ENCODE assay signal across 1 cellular context in the genomic region with DNA sequence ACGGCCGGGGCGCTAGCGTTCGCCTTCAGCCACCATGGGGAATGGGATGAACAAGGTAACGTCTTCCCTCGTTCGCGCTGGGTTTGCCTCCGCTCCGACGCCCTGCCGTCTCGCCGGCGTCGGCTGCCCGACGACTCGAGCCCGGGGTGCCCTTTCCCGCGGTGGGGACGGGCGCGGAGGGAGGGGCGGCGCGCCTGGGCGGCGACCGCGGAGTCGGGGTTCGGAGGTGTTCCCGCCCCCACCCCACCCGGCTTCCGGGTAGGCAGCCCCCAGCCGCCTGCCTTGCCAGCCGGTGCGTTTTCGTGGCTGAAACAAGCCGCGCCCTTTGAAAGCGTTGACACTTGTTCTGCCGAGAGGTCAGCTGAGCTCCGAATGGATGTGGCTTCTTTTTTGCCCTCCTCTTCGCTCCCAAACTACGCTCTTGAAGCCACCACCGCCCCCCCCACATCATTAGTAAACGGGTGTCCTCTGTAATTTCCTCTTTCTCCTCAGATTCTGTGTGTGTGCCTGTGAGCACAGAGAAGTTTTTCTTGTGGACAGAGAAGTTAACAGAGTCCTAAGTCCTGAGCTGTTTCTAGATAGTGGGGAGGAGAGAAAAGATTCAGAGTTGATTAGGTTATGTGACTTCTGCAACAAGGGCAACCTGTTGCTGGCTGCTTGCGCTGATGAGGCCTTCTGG.
TF ChIP-seq lines count a peak whose summit lies in the region.

No MANE protein-coding gene starts in this region.

TF ChIP-seq in HepG2, 621 proteins besides CTCF, POLR2A, EP300 and RAD21 (continued from another document and continues in another):
- TF ChIP-seq, protein P1, sequence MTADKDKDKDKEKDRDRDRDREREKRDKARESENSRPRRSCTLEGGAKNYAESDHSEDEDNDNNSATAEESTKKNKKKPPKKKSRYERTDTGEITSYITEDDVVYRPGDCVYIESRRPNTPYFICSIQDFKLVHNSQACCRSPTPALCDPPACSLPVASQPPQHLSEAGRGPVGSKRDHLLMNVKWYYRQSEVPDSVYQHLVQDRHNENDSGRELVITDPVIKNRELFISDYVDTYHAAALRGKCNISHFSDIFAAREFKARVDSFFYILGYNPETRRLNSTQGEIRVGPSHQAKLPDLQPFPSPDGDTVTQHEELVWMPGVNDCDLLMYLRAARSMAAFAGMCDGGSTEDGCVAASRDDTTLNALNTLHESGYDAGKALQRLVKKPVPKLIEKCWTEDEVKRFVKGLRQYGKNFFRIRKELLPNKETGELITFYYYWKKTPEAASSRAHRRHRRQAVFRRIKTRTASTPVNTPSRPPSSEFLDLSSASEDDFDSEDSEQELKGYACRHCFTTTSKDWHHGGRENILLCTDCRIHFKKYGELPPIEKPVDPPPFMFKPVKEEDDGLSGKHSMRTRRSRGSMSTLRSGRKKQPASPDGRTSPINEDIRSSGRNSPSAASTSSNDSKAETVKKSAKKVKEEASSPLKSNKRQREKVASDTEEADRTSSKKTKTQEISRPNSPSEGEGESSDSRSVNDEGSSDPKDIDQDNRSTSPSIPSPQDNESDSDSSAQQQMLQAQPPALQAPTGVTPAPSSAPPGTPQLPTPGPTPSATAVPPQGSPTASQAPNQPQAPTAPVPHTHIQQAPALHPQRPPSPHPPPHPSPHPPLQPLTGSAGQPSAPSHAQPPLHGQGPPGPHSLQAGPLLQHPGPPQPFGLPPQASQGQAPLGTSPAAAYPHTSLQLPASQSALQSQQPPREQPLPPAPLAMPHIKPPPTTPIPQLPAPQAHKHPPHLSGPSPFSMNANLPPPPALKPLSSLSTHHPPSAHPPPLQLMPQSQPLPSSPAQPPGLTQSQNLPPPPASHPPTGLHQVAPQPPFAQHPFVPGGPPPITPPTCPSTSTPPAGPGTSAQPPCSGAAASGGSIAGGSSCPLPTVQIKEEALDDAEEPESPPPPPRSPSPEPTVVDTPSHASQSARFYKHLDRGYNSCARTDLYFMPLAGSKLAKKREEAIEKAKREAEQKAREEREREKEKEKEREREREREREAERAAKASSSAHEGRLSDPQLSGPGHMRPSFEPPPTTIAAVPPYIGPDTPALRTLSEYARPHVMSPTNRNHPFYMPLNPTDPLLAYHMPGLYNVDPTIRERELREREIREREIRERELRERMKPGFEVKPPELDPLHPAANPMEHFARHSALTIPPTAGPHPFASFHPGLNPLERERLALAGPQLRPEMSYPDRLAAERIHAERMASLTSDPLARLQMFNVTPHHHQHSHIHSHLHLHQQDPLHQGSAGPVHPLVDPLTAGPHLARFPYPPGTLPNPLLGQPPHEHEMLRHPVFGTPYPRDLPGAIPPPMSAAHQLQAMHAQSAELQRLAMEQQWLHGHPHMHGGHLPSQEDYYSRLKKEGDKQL (CRISPR knock-in tag; IDR thresholded peaks at IDR 0.05; ENCODE audit: low read depth): no peak
- TF ChIP-seq, protein P2, sequence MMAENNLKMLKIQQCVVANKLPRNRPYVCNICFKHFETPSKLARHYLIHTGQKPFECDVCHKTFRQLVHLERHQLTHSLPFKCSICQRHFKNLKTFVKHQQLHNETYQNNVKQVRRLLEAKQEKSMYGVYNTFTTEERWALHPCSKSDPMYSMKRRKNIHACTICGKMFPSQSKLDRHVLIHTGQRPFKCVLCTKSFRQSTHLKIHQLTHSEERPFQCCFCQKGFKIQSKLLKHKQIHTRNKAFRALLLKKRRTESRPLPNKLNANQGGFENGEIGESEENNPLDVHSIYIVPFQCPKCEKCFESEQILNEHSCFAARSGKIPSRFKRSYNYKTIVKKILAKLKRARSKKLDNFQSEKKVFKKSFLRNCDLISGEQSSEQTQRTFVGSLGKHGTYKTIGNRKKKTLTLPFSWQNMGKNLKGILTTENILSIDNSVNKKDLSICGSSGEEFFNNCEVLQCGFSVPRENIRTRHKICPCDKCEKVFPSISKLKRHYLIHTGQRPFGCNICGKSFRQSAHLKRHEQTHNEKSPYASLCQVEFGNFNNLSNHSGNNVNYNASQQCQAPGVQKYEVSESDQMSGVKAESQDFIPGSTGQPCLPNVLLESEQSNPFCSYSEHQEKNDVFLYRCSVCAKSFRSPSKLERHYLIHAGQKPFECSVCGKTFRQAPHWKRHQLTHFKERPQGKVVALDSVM (CRISPR knock-in tag; IDR thresholded peaks at IDR 0.05): no peak
- TF ChIP-seq SIN3A (IDR thresholded peaks at IDR 0.05; ENCODE audit: borderline replicate concordance, low read depth, low read length): peak; percentile 74; the same call in 1 of the 2 replicates
- no peak for TF ChIP-seq ATF1 (CRISPR knock-in tag; IDR thresholded peaks at IDR 0.05)
- TF ChIP-seq ZNF335 (CRISPR knock-in tag; IDR thresholded peaks at IDR 0.05): no peak
- TF ChIP-seq, protein P3, sequence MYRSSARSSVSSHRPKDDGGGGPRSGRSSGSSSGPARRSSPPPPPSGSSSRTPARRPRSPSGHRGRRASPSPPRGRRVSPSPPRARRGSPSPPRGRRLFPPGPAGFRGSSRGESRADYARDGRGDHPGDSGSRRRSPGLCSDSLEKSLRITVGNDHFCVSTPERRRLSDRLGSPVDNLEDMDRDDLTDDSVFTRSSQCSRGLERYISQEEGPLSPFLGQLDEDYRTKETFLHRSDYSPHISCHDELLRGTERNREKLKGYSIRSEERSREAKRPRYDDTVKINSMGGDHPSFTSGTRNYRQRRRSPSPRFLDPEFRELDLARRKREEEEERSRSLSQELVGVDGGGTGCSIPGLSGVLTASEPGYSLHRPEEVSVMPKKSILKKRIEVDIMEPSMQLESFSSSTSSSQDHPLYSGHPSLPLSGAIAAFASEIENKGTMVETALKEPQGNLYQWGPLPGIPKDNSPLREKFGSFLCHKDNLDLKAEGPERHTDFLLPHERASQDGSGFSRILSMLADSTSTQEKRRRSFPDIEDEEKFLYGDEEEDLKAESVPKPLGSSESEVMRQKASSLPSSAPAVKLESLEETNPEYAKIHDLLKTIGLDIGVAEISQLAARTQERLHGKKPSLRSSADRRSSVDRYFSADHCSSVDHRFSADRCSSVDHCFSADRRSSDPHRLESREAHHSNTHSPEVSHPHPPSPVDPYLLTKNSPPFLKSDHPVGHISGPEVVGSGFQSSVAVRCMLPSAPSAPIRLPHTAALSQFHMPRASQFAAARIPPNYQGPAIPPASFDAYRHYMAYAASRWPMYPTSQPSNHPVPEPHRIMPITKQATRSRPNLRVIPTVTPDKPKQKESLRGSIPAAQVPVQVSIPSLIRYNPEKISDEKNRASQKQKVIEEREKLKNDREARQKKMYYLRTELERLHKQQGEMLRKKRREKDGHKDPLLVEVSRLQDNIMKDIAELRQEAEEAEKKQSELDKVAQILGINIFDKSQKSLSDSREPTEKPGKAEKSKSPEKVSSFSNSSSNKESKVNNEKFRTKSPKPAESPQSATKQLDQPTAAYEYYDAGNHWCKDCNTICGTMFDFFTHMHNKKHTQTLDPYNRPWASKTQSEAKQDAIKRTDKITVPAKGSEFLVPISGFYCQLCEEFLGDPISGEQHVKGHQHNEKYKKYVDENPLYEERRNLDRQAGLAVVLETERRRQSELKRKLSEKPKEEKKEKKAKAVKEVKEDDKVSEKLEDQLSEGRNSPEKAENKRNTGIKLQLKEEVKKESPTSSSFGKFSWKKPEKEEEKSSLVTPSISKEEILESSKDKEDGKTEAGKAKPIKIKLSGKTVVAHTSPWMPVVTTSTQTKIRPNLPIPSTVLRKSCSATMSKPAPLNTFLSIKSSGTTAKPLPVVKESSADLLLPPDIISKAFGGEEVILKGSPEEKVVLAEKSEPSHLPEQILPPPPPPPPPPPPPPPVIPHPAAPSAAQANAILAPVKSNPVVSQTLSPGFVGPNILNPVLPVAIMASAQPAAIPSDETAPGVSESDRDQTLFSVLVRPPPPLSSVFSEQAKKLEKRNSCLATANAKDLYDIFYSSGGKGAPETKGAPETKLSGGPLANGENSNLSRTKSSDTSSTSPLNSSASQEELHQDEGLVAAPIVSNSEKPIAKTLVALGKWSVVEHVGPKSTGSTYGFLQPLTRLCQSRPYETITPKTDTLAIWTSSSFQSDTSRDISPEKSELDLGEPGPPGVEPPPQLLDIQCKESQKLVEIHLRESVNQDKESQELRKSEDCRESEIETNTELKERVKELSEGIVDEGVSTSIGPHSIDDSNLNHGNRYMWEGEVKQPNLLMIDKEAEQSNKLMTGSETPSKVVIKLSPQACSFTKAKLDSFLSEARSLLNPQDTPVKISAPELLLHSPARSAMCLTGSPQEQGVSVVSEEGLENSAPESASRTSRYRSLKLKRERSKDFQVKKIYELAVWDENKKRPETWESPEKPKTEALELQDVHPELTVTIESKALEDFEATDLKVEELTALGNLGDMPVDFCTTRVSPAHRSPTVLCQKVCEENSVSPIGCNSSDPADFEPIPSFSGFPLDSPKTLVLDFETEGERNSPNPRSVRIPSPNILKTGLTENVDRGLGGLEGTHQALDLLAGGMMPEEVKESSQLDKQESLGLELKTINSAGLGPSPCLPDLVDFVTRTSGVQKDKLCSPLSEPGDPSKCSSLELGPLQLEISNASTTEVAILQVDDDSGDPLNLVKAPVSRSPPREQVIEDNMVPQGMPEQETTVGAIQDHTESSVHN (CRISPR knock-in tag; IDR thresholded peaks at IDR 0.05): peak; percentile 27
- TF ChIP-seq HNRNPUL1 (IDR thresholded peaks at IDR 0.05; ENCODE audit: low read depth, low read length): no peak
- TF ChIP-seq MEIS1 (CRISPR knock-in tag; IDR thresholded peaks at IDR 0.05; ENCODE audit: borderline replicate concordance): no peak
- peak; percentile 76; the same call in 1 of the 2 replicates for TF ChIP-seq CENPT (CRISPR knock-in tag; IDR thresholded peaks at IDR 0.05; ENCODE audit: low read depth)
- TF ChIP-seq, protein P4, sequence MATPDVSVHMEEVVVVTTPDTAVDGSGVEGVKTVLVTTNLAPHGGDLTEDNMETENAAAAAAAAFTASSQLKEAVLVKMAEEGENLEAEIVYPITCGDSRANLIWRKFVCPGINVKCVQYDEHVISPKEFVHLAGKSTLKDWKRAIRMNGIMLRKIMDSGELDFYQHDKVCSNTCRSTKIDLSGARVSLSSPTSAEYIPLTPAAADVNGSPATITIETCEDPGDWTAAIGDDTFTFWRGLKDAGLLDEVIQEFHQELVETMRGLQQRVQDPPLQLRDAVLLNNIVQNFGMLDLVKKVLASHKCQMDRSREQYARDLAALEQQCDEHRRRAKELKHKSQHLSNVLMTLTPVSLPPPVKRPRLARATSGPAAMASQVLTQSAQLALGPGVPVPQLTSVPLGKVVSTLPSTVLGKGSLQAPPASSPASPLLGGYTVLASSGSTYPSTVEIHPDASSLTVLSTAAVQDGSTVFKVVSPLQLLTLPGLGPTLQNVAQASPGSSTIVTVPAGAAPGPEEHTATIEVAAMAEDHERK (CRISPR knock-in tag; IDR thresholded peaks at IDR 0.05; ENCODE audit: low read depth): no peak
- TF ChIP-seq, protein P5, sequence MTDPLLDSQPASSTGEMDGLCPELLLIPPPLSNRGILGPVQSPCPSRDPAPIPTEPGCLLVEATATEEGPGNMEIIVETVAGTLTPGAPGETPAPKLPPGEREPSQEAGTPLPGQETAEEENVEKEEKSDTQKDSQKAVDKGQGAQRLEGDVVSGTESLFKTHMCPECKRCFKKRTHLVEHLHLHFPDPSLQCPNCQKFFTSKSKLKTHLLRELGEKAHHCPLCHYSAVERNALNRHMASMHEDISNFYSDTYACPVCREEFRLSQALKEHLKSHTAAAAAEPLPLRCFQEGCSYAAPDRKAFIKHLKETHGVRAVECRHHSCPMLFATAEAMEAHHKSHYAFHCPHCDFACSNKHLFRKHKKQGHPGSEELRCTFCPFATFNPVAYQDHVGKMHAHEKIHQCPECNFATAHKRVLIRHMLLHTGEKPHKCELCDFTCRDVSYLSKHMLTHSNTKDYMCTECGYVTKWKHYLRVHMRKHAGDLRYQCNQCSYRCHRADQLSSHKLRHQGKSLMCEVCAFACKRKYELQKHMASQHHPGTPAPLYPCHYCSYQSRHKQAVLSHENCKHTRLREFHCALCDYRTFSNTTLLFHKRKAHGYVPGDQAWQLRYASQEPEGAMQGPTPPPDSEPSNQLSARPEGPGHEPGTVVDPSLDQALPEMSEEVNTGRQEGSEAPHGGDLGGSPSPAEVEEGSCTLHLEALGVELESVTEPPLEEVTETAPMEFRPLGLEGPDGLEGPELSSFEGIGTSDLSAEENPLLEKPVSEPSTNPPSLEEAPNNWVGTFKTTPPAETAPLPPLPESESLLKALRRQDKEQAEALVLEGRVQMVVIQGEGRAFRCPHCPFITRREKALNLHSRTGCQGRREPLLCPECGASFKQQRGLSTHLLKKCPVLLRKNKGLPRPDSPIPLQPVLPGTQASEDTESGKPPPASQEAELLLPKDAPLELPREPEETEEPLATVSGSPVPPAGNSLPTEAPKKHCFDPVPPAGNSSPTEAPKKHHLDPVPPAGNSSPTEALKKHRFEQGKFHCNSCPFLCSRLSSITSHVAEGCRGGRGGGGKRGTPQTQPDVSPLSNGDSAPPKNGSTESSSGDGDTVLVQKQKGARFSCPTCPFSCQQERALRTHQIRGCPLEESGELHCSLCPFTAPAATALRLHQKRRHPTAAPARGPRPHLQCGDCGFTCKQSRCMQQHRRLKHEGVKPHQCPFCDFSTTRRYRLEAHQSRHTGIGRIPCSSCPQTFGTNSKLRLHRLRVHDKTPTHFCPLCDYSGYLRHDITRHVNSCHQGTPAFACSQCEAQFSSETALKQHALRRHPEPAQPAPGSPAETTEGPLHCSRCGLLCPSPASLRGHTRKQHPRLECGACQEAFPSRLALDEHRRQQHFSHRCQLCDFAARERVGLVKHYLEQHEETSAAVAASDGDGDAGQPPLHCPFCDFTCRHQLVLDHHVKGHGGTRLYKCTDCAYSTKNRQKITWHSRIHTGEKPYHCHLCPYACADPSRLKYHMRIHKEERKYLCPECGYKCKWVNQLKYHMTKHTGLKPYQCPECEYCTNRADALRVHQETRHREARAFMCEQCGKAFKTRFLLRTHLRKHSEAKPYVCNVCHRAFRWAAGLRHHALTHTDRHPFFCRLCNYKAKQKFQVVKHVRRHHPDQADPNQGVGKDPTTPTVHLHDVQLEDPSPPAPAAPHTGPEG (CRISPR knock-in tag; IDR thresholded peaks at IDR 0.05): no peak
- TF ChIP-seq, protein P6, sequence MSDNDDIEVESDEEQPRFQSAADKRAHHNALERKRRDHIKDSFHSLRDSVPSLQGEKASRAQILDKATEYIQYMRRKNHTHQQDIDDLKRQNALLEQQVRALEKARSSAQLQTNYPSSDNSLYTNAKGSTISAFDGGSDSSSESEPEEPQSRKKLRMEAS (IDR thresholded peaks at IDR 0.05): peak; percentile 86
- peak; percentile 35; the same call in 1 of the 2 replicates for TF ChIP-seq SRY (CRISPR knock-in tag; IDR thresholded peaks at IDR 0.05)
- TF ChIP-seq, protein P7, sequence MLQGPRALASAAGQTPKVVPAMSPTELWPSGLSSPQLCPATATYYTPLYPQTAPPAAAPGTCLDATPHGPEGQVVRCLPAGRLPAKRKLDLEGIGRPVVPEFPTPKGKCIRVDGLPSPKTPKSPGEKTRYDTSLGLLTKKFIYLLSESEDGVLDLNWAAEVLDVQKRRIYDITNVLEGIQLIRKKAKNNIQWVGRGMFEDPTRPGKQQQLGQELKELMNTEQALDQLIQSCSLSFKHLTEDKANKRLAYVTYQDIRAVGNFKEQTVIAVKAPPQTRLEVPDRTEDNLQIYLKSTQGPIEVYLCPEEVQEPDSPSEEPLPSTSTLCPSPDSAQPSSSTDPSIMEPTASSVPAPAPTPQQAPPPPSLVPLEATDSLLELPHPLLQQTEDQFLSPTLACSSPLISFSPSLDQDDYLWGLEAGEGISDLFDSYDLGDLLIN (CRISPR knock-in tag; IDR thresholded peaks at IDR 0.05; ENCODE audit: borderline replicate concordance): no peak
- no peak for TF ChIP-seq AGO1 (IDR thresholded peaks at IDR 0.05; ENCODE audit: low read depth, low read length, poor library complexity, severe bottlenecking)
- TF ChIP-seq, protein P8, sequence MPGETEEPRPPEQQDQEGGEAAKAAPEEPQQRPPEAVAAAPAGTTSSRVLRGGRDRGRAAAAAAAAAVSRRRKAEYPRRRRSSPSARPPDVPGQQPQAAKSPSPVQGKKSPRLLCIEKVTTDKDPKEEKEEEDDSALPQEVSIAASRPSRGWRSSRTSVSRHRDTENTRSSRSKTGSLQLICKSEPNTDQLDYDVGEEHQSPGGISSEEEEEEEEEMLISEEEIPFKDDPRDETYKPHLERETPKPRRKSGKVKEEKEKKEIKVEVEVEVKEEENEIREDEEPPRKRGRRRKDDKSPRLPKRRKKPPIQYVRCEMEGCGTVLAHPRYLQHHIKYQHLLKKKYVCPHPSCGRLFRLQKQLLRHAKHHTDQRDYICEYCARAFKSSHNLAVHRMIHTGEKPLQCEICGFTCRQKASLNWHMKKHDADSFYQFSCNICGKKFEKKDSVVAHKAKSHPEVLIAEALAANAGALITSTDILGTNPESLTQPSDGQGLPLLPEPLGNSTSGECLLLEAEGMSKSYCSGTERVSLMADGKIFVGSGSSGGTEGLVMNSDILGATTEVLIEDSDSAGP (CRISPR knock-in tag; IDR thresholded peaks at IDR 0.05; ENCODE audit: borderline replicate concordance): peak; percentile 74; the same call in 1 of the 2 replicates
